ENCODE assay signal across 8 cellular contexts in genomic region chr11:107457558-107458271, GRCh38. TPM values are rescaled to one million over a fixed set of nuclear protein-coding genes. Genes with fewer than 3 reads are reported as not detected.
DNase-seq lines count a peak whose midpoint lies in the region; ATAC-seq and TF ChIP-seq lines count a peak whose summit lies in the region.

Gene CWF19L2 (minus strand): TSS chr11:107457825. CDS start chr11:107457816, 9 bp downstream.

- intact Hi-C loops in activated CD4-positive, alpha-beta memory T cell treated with anti-CD3 and anti-CD28 coated beads for 36 hours (cut with micrococcal nuclease) = loop anchor here (1.0 to 10.0 kb wide), 5 partner anchors 108 to 1435 kb away; partner anchors contain the start of genes AASDHPPT, ALKBH8, CUL5 and KBTBD3
- intact Hi-C loops in lower leg skin (cut with DNase I; ENCODE audit: low total_unique reads) = no loop called here

- peaks cover 2% of the 10 kb centered on the region for H3K36me3 Mint-ChIP-seq in activated CD4-positive, alpha-beta memory T cell treated with anti-CD3 and anti-CD28 coated beads for 36 hours

- H3K4me3 ChIP-seq in duodenal mucosa (ENCODE audit: low read depth in 1 of 2, low read length in 2 of 2) = peak within 1 kb of the TSS; percentile 98
- peak within 1 kb of the TSS; percentile 53 for H3K4me3 ChIP-seq in lower leg skin (ENCODE audit: low read depth, poor library complexity, severe bottlenecking)

- H3K36me3 ChIP-seq in duodenal mucosa (ENCODE audit: control insufficient read depth in 1 of 2, insufficient read depth in 2 of 2, low read length in 2 of 2) = peaks cover 3 to 13% of the 10 kb centered on the region in 2 donors

- peak; percentile 97 for DNase-seq in CD1c-positive myeloid dendritic cell (ENCODE audit: extremely low spot score)
- peak; percentile 93 for DNase-seq in NCI-H82 treated with DMSO at 0.1 percent for 48 hours (lab: John Stamatoyannopoulos, UW; ENCODE audit: unreplicated experiment)
- peak; percentile 94 for DNase-seq in activated CD4-positive, alpha-beta memory T cell treated with anti-CD3 and anti-CD28 coated beads for 36 hours
- peak; percentile 87 to 96 for DNase-seq in lower leg skin (ENCODE audit: low spot score in 2 of 2)
- DNase-seq in stimulated activated CD4-positive, alpha-beta T cell treated with anti-CD3 and anti-CD28 coated beads, Interleukin-4, amount 100 ng/mL, for 48 hours (ENCODE audit: low read depth in 2 of 2) = peak; percentile 77 to 85

- H3K9ac ChIP-seq in duodenal mucosa (ENCODE audit: low read depth in 1 of 2, low read length in 2 of 2) = peak within 1 kb of the TSS; percentile 79

- TF ChIP-seq CTCF in lower leg skin (IDR thresholded peaks at IDR 0.05) = no peak

- TF ChIP-seq POLR2A in lower leg skin (IDR thresholded peaks at IDR 0.05) = no peak

- POLR2A ChIA-PET in activated CD4-positive, alpha-beta memory T cell treated with anti-CD3 and anti-CD28 coated beads for 36 hours (lab: Charles Lee) = interaction anchor here (1.3 kb wide), 1 partner anchor 105 kb away, joined by 4 read pairs; no protein-coding TSS in a partner anchor

- peak within 1 kb of the TSS; percentile 77 for H3K27ac Mint-ChIP-seq in activated CD4-positive, alpha-beta memory T cell treated with anti-CD3 and anti-CD28 coated beads for 36 hours

- H3K27me3 Mint-ChIP-seq in activated CD4-positive, alpha-beta memory T cell treated with anti-CD3 and anti-CD28 coated beads for 36 hours = no peaks in the 10 kb centered on the region

- peaks cover 6% of the 10 kb centered on the region in 2 donors for H3K4me1 ChIP-seq in duodenal mucosa (ENCODE audit: control insufficient read depth in 1 of 2, insufficient read depth in 2 of 2, low read length in 2 of 2)

- H3K9me3 ChIP-seq in duodenal mucosa (ENCODE audit: control insufficient read depth in 1 of 2, low read length in 2 of 2) = no peaks in the 10 kb centered on the region

- H3K4me3 Mint-ChIP-seq in activated CD4-positive, alpha-beta memory T cell treated with anti-CD3 and anti-CD28 coated beads for 36 hours = peak within 1 kb of the TSS; percentile 89

- CTCF ChIA-PET in activated CD4-positive, alpha-beta memory T cell treated with anti-CD3 and anti-CD28 coated beads for 36 hours (lab: Charles Lee) = interaction anchor here (1.1 kb wide), 1 partner anchor 91 kb away, joined by 5 read pairs; no protein-coding TSS in a partner anchor

- no peaks in the 10 kb centered on the region for H3K9me3 Mint-ChIP-seq in activated CD4-positive, alpha-beta memory T cell treated with anti-CD3 and anti-CD28 coated beads for 36 hours

- ATAC-seq in GM19438 (IDR thresholded peaks at IDR 0.05; ENCODE audit: low read depth, unreplicated experiment) (peak; percentile 96), HG03575 (IDR thresholded peaks at IDR 0.05; ENCODE audit: extremely low read depth, insufficient number of reproducible peaks, low FRiP score, unreplicated experiment) (peak; percentile 84)

- peak within 1 kb of the TSS; percentile 26 for H3K27ac ChIP-seq in duodenal mucosa (ENCODE audit: low read depth, low read length)

- WGBS in lower leg skin, 2 donors = 0 to 1% methylated on average over 30 of the region's 30 CpGs

- H3K27me3 ChIP-seq in duodenal mucosa (ENCODE audit: control insufficient read depth in 1 of 2, insufficient read depth in 2 of 2, low read length in 2 of 2) = no peaks in the 10 kb centered on the region

- peaks cover 23% of the 10 kb centered on the region for H3K4me1 Mint-ChIP-seq in activated CD4-positive, alpha-beta memory T cell treated with anti-CD3 and anti-CD28 coated beads for 36 hours (ENCODE audit: low read depth)

RNA-seq across cellular contexts. Expression of gene CWF19L2, which starts in this region (rescaled TPM):
- 10 to 100 TPM; 14.0 to 14.4 TPM for total RNA-seq in activated CD4-positive, alpha-beta memory T cell treated with anti-CD3 and anti-CD28 coated beads for 36 hours
- 10 to 100 TPM; 11.8 to 18.5 (median 16.4) TPM for total RNA-seq in lower leg skin

Comparison
In these comparisons a context has a peak if more than half of its experiments do, and no peak if none do; other contexts are left out.
1. Peak in every context shown above with its lines: DNase-seq, ATAC-seq, H3K4me3 ChIP-seq and H3K27ac ChIP-seq.